Comparison of ENCODE assay signal across 1 cellular context in genomic region chr11:287821-288327, GRCh38.
TF ChIP-seq lines count a peak whose summit lies in the region.

No MANE protein-coding gene starts in this region.

TF ChIP-seq in A549, 52 proteins besides CTCF, POLR2A, EP300 and RAD21 (continued from another document):
- TF ChIP-seq E2F6 (IDR thresholded peaks at IDR 0.05; ENCODE audit: borderline replicate concordance, low read depth) (no peak), EHF (CRISPR knock-in tag; IDR thresholded peaks at IDR 0.05) (no peak)
